16 cellular contexts compared by ENCODE assay signal in the genomic region with DNA sequence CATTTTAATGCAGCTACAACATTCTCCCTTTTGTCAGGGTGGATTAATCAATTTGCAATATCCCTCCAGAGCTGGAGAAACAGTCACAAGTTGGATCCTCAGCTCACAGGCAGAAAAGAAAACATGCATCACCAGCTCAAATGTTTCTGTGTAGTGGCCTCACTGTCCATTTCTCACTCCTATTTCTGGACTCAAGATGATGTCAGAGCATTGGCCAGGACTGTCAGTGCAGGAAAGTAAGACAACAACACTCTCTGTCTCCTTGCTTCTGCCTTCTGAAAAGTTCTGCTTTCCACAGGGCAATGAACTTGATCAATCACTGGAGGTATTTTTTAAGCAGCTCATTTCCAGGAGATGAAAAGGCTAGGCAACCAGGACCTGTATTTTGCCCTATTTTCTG. TPM values are rescaled to one million over a fixed set of nuclear protein-coding genes. Genes with fewer than 3 reads are reported as not detected.
DNase-seq lines count a peak whose midpoint lies in the region; ATAC-seq and TF ChIP-seq lines count a peak whose summit lies in the region.
"Had no signal": no experiment of that assay in that cellular context is flagged by ENCODE, and none has a peak within 500 bp of the region (broad histone marks: within the 10 kb centered on the region; RNA-seq: fewer than 3 reads in every experiment).

No MANE protein-coding gene starts in this region.

- H3F3A ChIP-seq in GM23338 (replicated peaks; ENCODE audit: low read depth) (no peaks in the 10 kb centered on the region), smooth muscle cell (ENCODE audit: low read depth) (peaks cover 27% of the 10 kb centered on the region)

- ATAC-seq in GM23338 (no peak), left lobe of liver (peak; percentile 19)
- ATAC-seq: activated T-helper 17 cell treated with anti-CD3 and anti-CD28 coated beads, Interleukin-2, amount 50 U/mL, for 72 hours; naive thymus-derived CD8-positive, alpha-beta T cell had no signal

- peaks cover 4% of the 10 kb centered on the region; the same call in 1 of the 2 replicates for H3K79me2 ChIP-seq in GM23338 (replicated peaks; ENCODE audit: insufficient read depth)
- peaks cover 12% of the 10 kb centered on the region for H3K79me2 ChIP-seq in smooth muscle cell (ENCODE audit: low read depth)

- DNase-seq in GM23338 (ENCODE audit: low spot score) (no peak), left lobe of liver (ENCODE audit: low spot score) (no peak), smooth muscle cell (lab: John Stamatoyannopoulos, UW; ENCODE audit: unreplicated experiment) (no peak), osteocyte (ENCODE audit: extremely low spot score, unreplicated experiment) (no peak), iPS-NIHi11 (ENCODE audit: low spot score) (no peak), NCI-H2029 (lab: John Stamatoyannopoulos, UW) (no peak)
- DNase-seq in stimulated activated CD4-positive, alpha-beta T cell treated with anti-CD3 and anti-CD28 coated beads, Interleukin-2, amount 100 ng/mL, for 48 hours: no peak
- DNase-seq: activated CD4-positive, alpha-beta T cell treated with anti-CD3 and anti-CD28 coated beads for 4 hours; DND-41; naive thymus-derived CD8-positive, alpha-beta T cell; NCI-H1694; stimulated activated CD4-positive, alpha-beta T cell treated with anti-CD3 and anti-CD28 coated beads, Interleukin-4, amount 100 ng/mL, for 1 hour; SW 1271 had no signal

- H3K27ac Mint-ChIP-seq in GM23338 (no peak overlapping the region), osteocyte (ENCODE audit: unreplicated experiment) (no peak overlapping the region)
- H3K27ac Mint-ChIP-seq: activated T-helper 17 cell treated with anti-CD3 and anti-CD28 coated beads, Interleukin-2, amount 50 U/mL, for 72 hours; B cell had no signal

- H2AFZ ChIP-seq in GM23338 (no peak overlapping the region), smooth muscle cell (ENCODE audit: low read depth) (no peak overlapping the region)

- H3K9me3 ChIP-seq in esophagus (ENCODE audit: control insufficient read depth in 2 of 2, insufficient read depth in 1 of 2, low read depth in 1 of 2, low read length in 1 of 2) (no peaks in the 10 kb centered on the region), smooth muscle cell (replicated peaks; ENCODE audit: low read depth) (no peaks in the 10 kb centered on the region)

- H3K27me3 ChIP-seq in GM23338 (ENCODE audit: insufficient read depth) (no peaks in the 10 kb centered on the region), esophagus (ENCODE audit: control insufficient read depth in 1 of 2, insufficient read depth in 2 of 2, low read length in 2 of 2) (no peaks in the 10 kb centered on the region), smooth muscle cell (ENCODE audit: low read depth) (no peaks in the 10 kb centered on the region)

- TF ChIP-seq CTCF in GM23338 (conservative IDR thresholded peaks at IDR 0.05; ENCODE audit: low read depth in 2 of 2) (no peak), smooth muscle cell (IDR thresholded peaks at IDR 0.05; ENCODE audit: borderline replicate concordance, insufficient read depth, poor library complexity, severe bottlenecking) (no peak), osteocyte (IDR thresholded peaks at IDR 0.05) (no peak)

- H3K4me1 ChIP-seq in GM23338 (ENCODE audit: insufficient read depth) (peaks cover 6% of the 10 kb centered on the region; the same call in 1 of the 2 replicates), esophagus (ENCODE audit: control insufficient read depth in 2 of 2, insufficient read depth in 2 of 2, low read length in 1 of 2) (peaks cover 2 to 6% of the 10 kb centered on the region in 2 donors), smooth muscle cell (ENCODE audit: low read depth) (peaks cover 30% of the 10 kb centered on the region)

- H3K27me3 Mint-ChIP-seq in GM23338 (ENCODE audit: insufficient read depth, low read depth, poor library complexity): peaks cover 3% of the 10 kb centered on the region
- no peaks in the 10 kb centered on the region for H3K27me3 Mint-ChIP-seq in osteocyte (ENCODE audit: unreplicated experiment)
- H3K27me3 Mint-ChIP-seq: activated T-helper 17 cell treated with anti-CD3 and anti-CD28 coated beads, Interleukin-2, amount 50 U/mL, for 72 hours; B cell; naive thymus-derived CD8-positive, alpha-beta T cell had no signal

- H3K4me3 Mint-ChIP-seq in GM23338 (no peak overlapping the region), osteocyte (ENCODE audit: unreplicated experiment) (no peak overlapping the region)
- H3K4me3 Mint-ChIP-seq: activated T-helper 17 cell treated with anti-CD3 and anti-CD28 coated beads, Interleukin-2, amount 50 U/mL, for 72 hours; B cell; naive thymus-derived CD8-positive, alpha-beta T cell had no signal

- no peaks in the 10 kb centered on the region for H3K9me2 ChIP-seq in GM23338 (ENCODE audit: insufficient read depth)

- H3K4me2 ChIP-seq in GM23338 (no peak overlapping the region), smooth muscle cell (peak overlapping the region; percentile 43)

- H3K9ac ChIP-seq in smooth muscle cell (ENCODE audit: low read depth): no peak overlapping the region

- H4K20me1 ChIP-seq in GM23338 (replicated peaks; ENCODE audit: insufficient read depth) (no peaks in the 10 kb centered on the region), smooth muscle cell (ENCODE audit: low read depth) (peaks cover 23% of the 10 kb centered on the region)

- H3K4me1 Mint-ChIP-seq in GM23338 (peaks cover 26% of the 10 kb centered on the region), osteocyte (ENCODE audit: unreplicated experiment) (peaks cover 67% of the 10 kb centered on the region)

- no peaks in the 10 kb centered on the region for H3K36me3 ChIP-seq in GM23338 (ENCODE audit: insufficient read depth)
- H3K36me3 ChIP-seq in esophagus (ENCODE audit: control insufficient read depth in 2 of 2, insufficient read depth in 2 of 2, low read length in 1 of 2): peaks cover 0 to 2% of the 10 kb centered on the region in 2 donors
- no peaks in the 10 kb centered on the region for H3K36me3 ChIP-seq in smooth muscle cell (ENCODE audit: low read depth)

- no peak overlapping the region for H3K4me3 ChIP-seq in GM23338
- H3K4me3 ChIP-seq in esophagus (ENCODE audit: low read depth in 1 of 2, low read length in 2 of 2): no peak overlapping the region
- no peak overlapping the region for H3K4me3 ChIP-seq in smooth muscle cell

- H3K27ac ChIP-seq in GM23338 (ENCODE audit: low read depth): peak overlapping the region; percentile 63; the same call in 1 of the 2 replicates
- H3K27ac ChIP-seq in esophagus (ENCODE audit: low read depth in 2 of 2, low read length in 1 of 2): peak overlapping the region; percentile 23 to 47
- peak overlapping the region; percentile 5 for H3K27ac ChIP-seq in smooth muscle cell (ENCODE audit: low read depth)

- H3K9me3 Mint-ChIP-seq in GM23338 (no peaks in the 10 kb centered on the region; the same call in 2 of the 3 replicates), osteocyte (ENCODE audit: unreplicated experiment) (no peaks in the 10 kb centered on the region)
- H3K9me3 Mint-ChIP-seq: activated T-helper 17 cell treated with anti-CD3 and anti-CD28 coated beads, Interleukin-2, amount 50 U/mL, for 72 hours; naive thymus-derived CD8-positive, alpha-beta T cell had no signal

- peaks cover 8% of the 10 kb centered on the region for H3K36me3 Mint-ChIP-seq in GM23338 (ENCODE audit: low read depth)
- H3K36me3 Mint-ChIP-seq in osteocyte (ENCODE audit: unreplicated experiment): peaks cover 36% of the 10 kb centered on the region
- H3K36me3 Mint-ChIP-seq: naive thymus-derived CD8-positive, alpha-beta T cell had no signal

TF ChIP-seq in GM23338, 12 proteins besides CTCF, POLR2A, EP300 and RAD21 (continues in another document):
- no peak for TF ChIP-seq POLR2AphosphoS5 (IDR thresholded peaks at IDR 0.05; ENCODE audit: low read depth)

RNA-seq across cellular contexts. Expression of a gene that starts 8.2 kb away (rescaled TPM):
- 7.8 and 8.8 TPM in 2 replicates for total RNA-seq in GM23338 (2014; rRNA removed; shearing (Covaris generic))
- 23.9 and 34.9 TPM in 2 replicates for polyA plus RNA-seq in GM23338 (2016; fragmentation: Nextera tagmentation; extraction: Ambion mirVana)
- 10 to 100 TPM; 22.3 to 35.2 TPM for polyA plus RNA-seq in esophagus
- total RNA-seq in left lobe of liver: 16.2 TPM
- 28.5 and 32.5 TPM in 2 replicates for total RNA-seq in smooth muscle cell
- 33.0 and 59.4 TPM in 2 replicates for polyA plus RNA-seq in smooth muscle cell
- 257 and 258 TPM in 2 replicates for total RNA-seq in osteocyte

Comparison
In these comparisons a context has a peak if more than half of its experiments do, and no peak if none do; other contexts are left out.
1. H3K27ac ChIP-seq: peak in every context shown above with its lines; median percentile 63 in GM23338; 35 in esophagus; 5 in smooth muscle cell.